ENCODE assay signal across 1 cellular context in the genomic region with DNA sequence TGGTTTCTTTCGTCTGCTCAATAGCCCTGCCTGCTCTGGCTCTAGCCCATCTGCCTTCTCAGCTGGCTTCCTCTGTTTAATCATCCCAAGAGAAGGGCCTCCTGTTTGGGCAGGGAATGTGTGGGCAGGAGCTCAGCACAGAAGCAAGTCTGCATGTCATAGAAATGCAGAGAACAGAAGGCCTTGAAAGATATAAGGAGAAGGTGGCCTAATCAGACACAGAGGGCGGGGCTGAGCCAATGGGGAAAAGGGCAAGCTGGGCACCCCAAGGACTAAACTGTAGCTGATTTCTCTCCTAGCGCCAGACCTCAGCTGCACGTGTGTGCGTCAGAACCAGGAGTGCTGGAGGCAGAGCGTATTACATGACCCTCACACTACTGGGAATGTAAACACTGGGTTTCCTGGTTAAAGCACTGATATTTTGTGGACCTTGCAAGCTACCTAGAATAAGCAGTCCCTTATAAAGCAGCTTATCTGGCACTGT.
TF ChIP-seq lines count a peak whose summit lies in the region.

No MANE protein-coding gene starts in this region.

TF ChIP-seq in H1, 55 proteins besides CTCF, POLR2A, EP300 and RAD21:
- TF ChIP-seq BACH1 (IDR thresholded peaks at IDR 0.05; ENCODE audit: low read length) (no peak), USF2 (IDR thresholded peaks at IDR 0.05; ENCODE audit: low read length) (no peak), POU5F1 (IDR thresholded peaks at IDR 0.05; ENCODE audit: low read depth, low read length) (no peak), ATF2 (IDR thresholded peaks at IDR 0.05; ENCODE audit: low read length) (no peak), SIX5 (IDR thresholded peaks at IDR 0.05; ENCODE audit: low read depth, low read length) (no peak), MAX (IDR thresholded peaks at IDR 0.05) (no peak), KDM4A (IDR thresholded peaks at IDR 0.05; ENCODE audit: low read depth, low read length, severe bottlenecking) (no peak), KDM5A (IDR thresholded peaks at IDR 0.05; ENCODE audit: low read length) (no peak), TBP (IDR thresholded peaks at IDR 0.05; ENCODE audit: low read depth, low read length) (no peak), JUN (IDR thresholded peaks at IDR 0.05; ENCODE audit: low read depth, low read length) (no peak)
